In genomic region chr3:39501982-39502837, GRCh38 we compare ENCODE assay signal across 16 cellular contexts. TPM values are rescaled to one million over a fixed set of nuclear protein-coding genes. Genes with fewer than 3 reads are reported as not detected.
DNase-seq lines count a peak whose midpoint lies in the region; ATAC-seq and TF ChIP-seq lines count a peak whose summit lies in the region.
"Had no signal": no experiment of that assay in that cellular context is flagged by ENCODE, and none has a peak within 500 bp of the region (broad histone marks: within the 10 kb centered on the region; RNA-seq: fewer than 3 reads in every experiment).

No MANE protein-coding gene starts in this region.

- no peaks in the 10 kb centered on the region for H3K9me3 ChIP-seq in mammary epithelial cell (replicated peaks; ENCODE audit: insufficient read depth, low read length)
- no peaks in the 10 kb centered on the region for H3K9me3 ChIP-seq in testis
- no peaks in the 10 kb centered on the region for H3K9me3 ChIP-seq in effector memory CD4-positive, alpha-beta T cell (ENCODE audit: control insufficient read depth, low read length)

- no peak overlapping the region for H3K27ac ChIP-seq in mammary epithelial cell (ENCODE audit: insufficient read depth, low read depth, low read length)
- H3K27ac ChIP-seq in layer of hippocampus (ENCODE audit: low read depth, low read length): peak overlapping the region; percentile 46
- no peak overlapping the region for H3K27ac ChIP-seq in testis
- no peak overlapping the region for H3K27ac ChIP-seq in effector memory CD4-positive, alpha-beta T cell (ENCODE audit: insufficient read depth, low read length, poor library complexity, severe bottlenecking)

- no peaks in the 10 kb centered on the region for H4K20me1 ChIP-seq in mammary epithelial cell (ENCODE audit: insufficient read depth, low read length)

- intact Hi-C loops in mammary epithelial cell (cut with micrococcal nuclease): no loop called here
- intact Hi-C loops in testis (cut with DNase I; ENCODE audit: low total_unique reads): no loop called here

- H3K9ac ChIP-seq in mammary epithelial cell (ENCODE audit: insufficient read depth, low read length): no peak overlapping the region

- CTCF ChIA-PET in mammary epithelial cell (lab: Charles Lee; ENCODE audit: low non-redundant PET): no interaction called here

- no peak for TF ChIP-seq CTCF in mammary epithelial cell (conservative IDR thresholded peaks at IDR 0.05 in 1 of 2, IDR thresholded peaks at IDR 0.05 in 1 of 2; ENCODE audit: extremely low read depth in 1 of 2, insufficient read depth in 1 of 2, low read depth in 1 of 2, low read length in 2 of 2)
- no peak for TF ChIP-seq CTCF in testis (IDR thresholded peaks at IDR 0.05)

- no peaks in the 10 kb centered on the region for H3K79me2 ChIP-seq in mammary epithelial cell (ENCODE audit: insufficient read depth, low read length)

- H2AFZ ChIP-seq in mammary epithelial cell (ENCODE audit: low read depth, low read length): peak overlapping the region; percentile 84

- H3K27me3 ChIP-seq in mammary epithelial cell (ENCODE audit: insufficient read depth, low read length) (peaks cover 27% of the 10 kb centered on the region), layer of hippocampus (ENCODE audit: control insufficient read depth, insufficient read depth, low read length) (no peaks in the 10 kb centered on the region), testis (no peaks in the 10 kb centered on the region)
- peaks cover 10% of the 10 kb centered on the region for H3K27me3 ChIP-seq in effector memory CD4-positive, alpha-beta T cell (replicated peaks; ENCODE audit: control insufficient read depth, insufficient read depth, low read length, poor library complexity, severe bottlenecking)

- no peak for ATAC-seq in GM19467 (IDR thresholded peaks at IDR 0.05; ENCODE audit: unreplicated experiment)
- ATAC-seq: activated T-cell treated with anti-CD3 and anti-CD28 coated beads, Interleukin-2, amount 50 U/mL, for 4 hours; effector memory CD8-positive, alpha-beta T cell had no signal

- H3K4me1 ChIP-seq in mammary epithelial cell (ENCODE audit: insufficient read depth, low read length) (peaks cover 9% of the 10 kb centered on the region), testis (no peaks in the 10 kb centered on the region)
- H3K4me1 ChIP-seq in effector memory CD4-positive, alpha-beta T cell (ENCODE audit: control insufficient read depth, insufficient read depth, low read length, poor library complexity, severe bottlenecking): no peaks in the 10 kb centered on the region

- DNase-seq in SKM-1 treated with dmso at 0.1 percent for 144 hours (lab: John Stamatoyannopoulos, UW; ENCODE audit: unreplicated experiment) (peak; percentile 31), SKM-1 (lab: John Stamatoyannopoulos, UW; ENCODE audit: unreplicated experiment) (no peak), mammary epithelial cell (no peak), testis (no peak)
- no peak for DNase-seq in effector memory CD4-positive, alpha-beta T cell
- no peak for DNase-seq in stimulated activated CD8-positive, alpha-beta memory T cell treated with anti-CD3 and anti-CD28 coated beads, Interleukin-4, amount 100 ng/mL, for 48 hours
- DNase-seq: ACHN; activated CD4-positive, alpha-beta T cell treated with anti-CD3 and anti-CD28 coated beads for 1 hour; activated T-cell treated with anti-CD3 and anti-CD28 coated beads, Interleukin-2, amount 50 U/mL, for 4 hours; effector memory CD8-positive, alpha-beta T cell; KBM-7; NCI-H1930; stimulated activated CD4-positive, alpha-beta T cell treated with anti-CD3 and anti-CD28 coated beads, Interleukin-12 subunit alpha, Interleukin-12 subunit beta, amount 100 ng/mL, for 4 hours had no signal

- TF ChIP-seq POLR2A in testis (IDR thresholded peaks at IDR 0.05): no peak

- BruUV-seq in mammary epithelial cell (replicated peaks; lab: Mats Ljungman, UMichigan): no TSS peak

- dilution Hi-C loops in mammary epithelial cell (cut with HindIII; ENCODE audit: low sequenced_read_pairs): no loop called here

- no peaks in the 10 kb centered on the region for H3K36me3 ChIP-seq in mammary epithelial cell (ENCODE audit: insufficient read depth, low read length)
- no peaks in the 10 kb centered on the region for H3K36me3 ChIP-seq in testis (ENCODE audit: low read depth, missing control alignments)
- no peaks in the 10 kb centered on the region for H3K36me3 ChIP-seq in effector memory CD4-positive, alpha-beta T cell (ENCODE audit: control insufficient read depth, insufficient read depth, low read length)

- 8% methylated on average over 32 of the region's 53 CpGs for WGBS in mammary epithelial cell (ENCODE audit: low coverage, missing lambda C conversion rate)
- WGBS in testis, 2 donors: 11 to 44% methylated on average over 15 to 53 of the region's 53 CpGs

- in situ Hi-C loops in mammary epithelial cell (cut with MboI; ENCODE audit: low sequenced_read_pairs in 2 of 2): no loop called here

- peak overlapping the region; percentile 91 for H3K4me2 ChIP-seq in mammary epithelial cell (ENCODE audit: insufficient read depth, low read depth, low read length)

- H3K4me3 ChIP-seq in mammary epithelial cell (replicated peaks in 1 of 3; ENCODE audit: insufficient read depth in 1 of 3, low read depth in 2 of 3, low read length in 3 of 3) (peak overlapping the region in 2 of 3 experiments; percentile 43 to 44), testis (peak overlapping the region; percentile 0 to 9)
- H3K4me3 ChIP-seq in effector memory CD4-positive, alpha-beta T cell (ENCODE audit: insufficient read depth, low read depth, low read length, poor library complexity, severe bottlenecking): no peak overlapping the region
- H3K4me3 ChIP-seq: lung had no signal

RNA-seq across cellular contexts. Expression of gene MOBP, which starts 34.7 kb away (rescaled TPM):
- total RNA-seq in mammary epithelial cell: not detected
- not detected for polyA plus RNA-seq in mammary epithelial cell
- polyA minus RNA-seq in mammary epithelial cell: not detected
- total RNA-seq in testis: 1 to 10 TPM; 5.6 to 8.5 TPM
- 19.5 TPM for polyA plus RNA-seq in testis (ENCODE audit: insufficient read depth, low read depth, low replicate concordance)
- total RNA-seq: activated T-cell treated with anti-CD3 and anti-CD28 coated beads, Interleukin-2, amount 50 U/mL, for 4 hours had no signal

Comparison
In these comparisons a context has a peak if more than half of its experiments do, and no peak if none do; other contexts are left out.
1. RNA of gene MOBP, which starts 34.7 kb away (total RNA-seq): 5.6 to 8.5 TPM in testis; not detected in mammary epithelial cell; every median in the first group is over 4 times any median in the second.